16 cellular contexts compared by ENCODE assay signal in the genomic region with DNA sequence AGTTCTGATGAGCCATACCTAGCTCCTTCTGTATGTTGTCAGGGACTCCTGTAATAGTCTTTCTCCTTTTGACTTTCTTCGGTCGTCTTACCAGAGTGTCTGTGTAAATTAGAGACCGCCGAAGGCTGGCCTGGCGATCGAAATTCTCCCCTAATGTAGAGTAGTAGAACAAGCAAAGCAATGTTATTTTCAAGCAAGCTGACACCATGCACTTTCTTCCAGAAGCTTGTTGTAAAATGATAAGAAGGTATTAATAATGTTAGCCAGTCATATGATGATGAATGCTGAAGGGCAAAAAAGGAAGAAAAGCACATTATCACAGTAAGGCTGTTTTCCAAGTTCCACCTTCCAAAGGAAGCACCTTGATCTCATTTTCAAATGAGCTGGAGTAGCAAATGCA. TPM values are rescaled to one million over a fixed set of nuclear protein-coding genes. Genes with fewer than 3 reads are reported as not detected.
DNase-seq lines count a peak whose midpoint lies in the region; TF ChIP-seq lines count a peak whose summit lies in the region.
"Had no signal": no experiment of that assay in that cellular context is flagged by ENCODE, and none has a peak within 500 bp of the region (broad histone marks: within the 10 kb centered on the region; RNA-seq: fewer than 3 reads in every experiment).

No MANE protein-coding gene starts in this region.

- peak overlapping the region in 1 of 7 donors; percentile 50 for H3K27ac Mint-ChIP-seq in CD14-positive monocyte
- H3K27ac Mint-ChIP-seq: CD4-positive, alpha-beta memory T cell had no signal

- H3K27ac ChIP-seq in mammary epithelial cell (ENCODE audit: insufficient read depth, low read depth, low read length) (peak overlapping the region; percentile 17), breast epithelium (no peak overlapping the region), left ventricle myocardium inferior (replicated peaks) (peak overlapping the region; percentile 64), right atrium auricular region (peak overlapping the region in 1 of 2 donors; percentile 18), muscle layer of duodenum (ENCODE audit: low read length) (peak overlapping the region; percentile 32)
- H3K27ac ChIP-seq: 22Rv1, A549, C4-2B, GM23248 had no signal

- DNase-seq in mammary epithelial cell (no peak), breast epithelium (ENCODE audit: low spot score in 2 of 2) (no peak), left ventricle myocardium inferior (no peak), right atrium auricular region (ENCODE audit: low spot score) (no peak), SKM-1 treated with dmso at 0.1 percent for 144 hours (lab: John Stamatoyannopoulos, UW; ENCODE audit: unreplicated experiment) (no peak), CD14-positive monocyte (ENCODE audit: low spot score) (no peak)
- DNase-seq: AML-193; CD4-positive, alpha-beta memory T cell; DMS79 treated with DMSO at 0.1 percent for 48 hours; GF-D8; GM23248 had no signal

- H3K4me3 Mint-ChIP-seq in CD14-positive monocyte = no peak overlapping the region
- H3K4me3 Mint-ChIP-seq: CD4-positive, alpha-beta memory T cell had no signal

- TF ChIP-seq CTCF in mammary epithelial cell (conservative IDR thresholded peaks at IDR 0.05 in 1 of 2, IDR thresholded peaks at IDR 0.05 in 1 of 2; ENCODE audit: extremely low read depth in 1 of 2, insufficient read depth in 1 of 2, low read depth in 1 of 2, low read length in 2 of 2) = no peak
- no peak for TF ChIP-seq CTCF in breast epithelium (IDR thresholded peaks at IDR 0.05)
- no peak for TF ChIP-seq CTCF in left ventricle myocardium inferior (IDR thresholded peaks at IDR 0.05; ENCODE audit: borderline replicate concordance)
- TF ChIP-seq CTCF in right atrium auricular region (IDR thresholded peaks at IDR 0.05) = no peak
- TF ChIP-seq CTCF in CD14-positive monocyte (IDR thresholded peaks at IDR 0.05) = no peak

- dilution Hi-C loops in mammary epithelial cell (cut with HindIII; ENCODE audit: low sequenced_read_pairs) = no loop called here

- H3K36me3 ChIP-seq in mammary epithelial cell (ENCODE audit: insufficient read depth, low read length) (peaks cover 8% of the 10 kb centered on the region), breast epithelium (no peaks in the 10 kb centered on the region), left ventricle myocardium inferior (peaks cover 10% of the 10 kb centered on the region), right atrium auricular region (no peaks in the 10 kb centered on the region), muscle layer of duodenum (ENCODE audit: control insufficient read depth in 1 of 2, insufficient read depth in 2 of 2, low read length in 2 of 2) (peaks cover 11 to 18% of the 10 kb centered on the region in 2 donors)

- no peak overlapping the region for H2AFZ ChIP-seq in mammary epithelial cell (ENCODE audit: low read depth, low read length)
- H2AFZ ChIP-seq: GM23248 had no signal

- peaks cover 0 to 1% (median 0%) of the 10 kb centered on the region in 3 donors for H3K27me3 Mint-ChIP-seq in CD14-positive monocyte (ENCODE audit: low read depth in 3 of 3)
- H3K27me3 Mint-ChIP-seq: CD4-positive, alpha-beta memory T cell had no signal

- no TSS peak for BruUV-seq in mammary epithelial cell (replicated peaks; lab: Mats Ljungman, UMichigan)

- CTCF ChIA-PET in mammary epithelial cell (lab: Charles Lee; ENCODE audit: low non-redundant PET) = interaction anchor here (0.7 kb wide), 2 partner anchors 8 to 353 kb away, joined by 3 to 9 read pairs; no protein-coding TSS in a partner anchor

- no peaks in the 10 kb centered on the region for H4K20me1 ChIP-seq in mammary epithelial cell (ENCODE audit: insufficient read depth, low read length)

- WGBS in mammary epithelial cell (ENCODE audit: low coverage, missing lambda C conversion rate) = 98% methylated on average over 5 of the region's 6 CpGs

- peaks cover 10% of the 10 kb centered on the region for H3K4me1 ChIP-seq in mammary epithelial cell (ENCODE audit: insufficient read depth, low read length)
- H3K4me1 ChIP-seq in breast epithelium = no peaks in the 10 kb centered on the region
- H3K4me1 ChIP-seq in left ventricle myocardium inferior = peaks cover 44% of the 10 kb centered on the region
- H3K4me1 ChIP-seq in right atrium auricular region = no peaks in the 10 kb centered on the region
- no peaks in the 10 kb centered on the region for H3K4me1 ChIP-seq in muscle layer of duodenum (ENCODE audit: control insufficient read depth in 1 of 2, insufficient read depth in 2 of 2, low read length in 2 of 2)
- H3K4me1 ChIP-seq: A549, HAP-1 had no signal

- no peak for TF ChIP-seq POLR2A in breast epithelium (IDR thresholded peaks at IDR 0.05)

- peaks cover 0 to 3% (median 0%) of the 10 kb centered on the region in 7 donors for H3K9me3 Mint-ChIP-seq in CD14-positive monocyte
- H3K9me3 Mint-ChIP-seq: CD4-positive, alpha-beta memory T cell had no signal

- no peak overlapping the region for H3K4me3 ChIP-seq in mammary epithelial cell (replicated peaks in 1 of 3; ENCODE audit: insufficient read depth in 1 of 3, low read depth in 2 of 3, low read length in 3 of 3)
- H3K4me3 ChIP-seq in breast epithelium = no peak overlapping the region
- H3K4me3 ChIP-seq in left ventricle myocardium inferior = peak overlapping the region; percentile 15
- no peak overlapping the region for H3K4me3 ChIP-seq in right atrium auricular region
- H3K4me3 ChIP-seq in muscle layer of duodenum (ENCODE audit: low read depth in 1 of 2, low read length in 2 of 2) = no peak overlapping the region
- H3K4me3 ChIP-seq: A549, GM23248, HAP-1 had no signal

- H3K79me2 ChIP-seq in mammary epithelial cell (ENCODE audit: insufficient read depth, low read length) = no peaks in the 10 kb centered on the region

- H3K9ac ChIP-seq in mammary epithelial cell (ENCODE audit: insufficient read depth, low read length) = no peak overlapping the region
- H3K9ac ChIP-seq: GM23248 had no signal

- H3K27me3 ChIP-seq in mammary epithelial cell (ENCODE audit: insufficient read depth, low read length) (no peaks in the 10 kb centered on the region), breast epithelium (no peaks in the 10 kb centered on the region), left ventricle myocardium inferior (ENCODE audit: low read depth) (no peaks in the 10 kb centered on the region), right atrium auricular region (no peaks in the 10 kb centered on the region), muscle layer of duodenum (ENCODE audit: low read depth, low read length) (no peaks in the 10 kb centered on the region)

- H3K4me2 ChIP-seq in mammary epithelial cell (ENCODE audit: insufficient read depth, low read depth, low read length) = no peak overlapping the region
- H3K4me2 ChIP-seq: A549 had no signal

- H3K36me3 Mint-ChIP-seq in CD14-positive monocyte = peaks cover 0 to 7% of the 10 kb centered on the region in 2 donors
- H3K36me3 Mint-ChIP-seq: CD4-positive, alpha-beta memory T cell had no signal

- no peaks in the 10 kb centered on the region for H3K9me3 ChIP-seq in mammary epithelial cell (replicated peaks; ENCODE audit: insufficient read depth, low read length)
- no peaks in the 10 kb centered on the region for H3K9me3 ChIP-seq in breast epithelium
- H3K9me3 ChIP-seq in left ventricle myocardium inferior (replicated peaks) = no peaks in the 10 kb centered on the region
- no peaks in the 10 kb centered on the region for H3K9me3 ChIP-seq in right atrium auricular region
- no peaks in the 10 kb centered on the region for H3K9me3 ChIP-seq in muscle layer of duodenum (ENCODE audit: control insufficient read depth in 1 of 2, low read length in 2 of 2)
- H3K9me3 ChIP-seq: A549, HAP-1 had no signal

- in situ Hi-C loops in mammary epithelial cell (cut with MboI; ENCODE audit: low sequenced_read_pairs in 2 of 2) = loop anchor here in 1 of 2 donors (25.0 kb wide), 1 partner anchor 320 kb away; a partner anchor contains a TSS

- peaks cover 7% of the 10 kb centered on the region for H3K4me1 Mint-ChIP-seq in CD14-positive monocyte
- H3K4me1 Mint-ChIP-seq: CD4-positive, alpha-beta memory T cell had no signal

- intact Hi-C loops in mammary epithelial cell (cut with micrococcal nuclease) = no loop called here
- intact Hi-C loops in breast epithelium (cut with DNase I; ENCODE audit: low total_unique reads) = no loop called here
- intact Hi-C loops in left ventricle myocardium inferior (cut with micrococcal nuclease) = no loop called here
- intact Hi-C loops in CD14-positive monocyte (cut with micrococcal nuclease) = no loop called here

RNA-seq across cellular contexts. Expression of a gene that starts 37.9 kb away (rescaled TPM):
- total RNA-seq in mammary epithelial cell = 10 to 100 TPM; 63.8 to 99.1 TPM
- polyA plus RNA-seq in mammary epithelial cell = 19.3 TPM
- 1.8 TPM for polyA minus RNA-seq in mammary epithelial cell
- total RNA-seq in breast epithelium = 100 to 1,000 TPM in 1 of 3 donors, 10 to 100 TPM in 2; 66.2 to 321 (median 72.6) TPM
- 101 TPM for total RNA-seq in left ventricle myocardium inferior
- total RNA-seq in right atrium auricular region = 10 to 100 TPM; 41.0 to 49.2 TPM
- polyA plus RNA-seq in CD14-positive monocyte = 10 to 100 TPM; 96.8 to 97.5 TPM

RNA-seq across cellular contexts. Expression of a gene that starts 57.3 kb away (rescaled TPM):
- total RNA-seq in mammary epithelial cell (10 to 100 TPM; 28.3 to 34.7 TPM), breast epithelium (10 to 100 TPM; 15.4 to 17.4 (median 16.5) TPM), left ventricle myocardium inferior (44.7 TPM), right atrium auricular region (10 to 100 TPM; 34.3 to 41.6 TPM)
- polyA plus RNA-seq in mammary epithelial cell (17.8 TPM), CD14-positive monocyte (under 1 TPM; 0.06 to 0.51 TPM)
- 114 TPM for polyA minus RNA-seq in mammary epithelial cell
- polyA plus RNA-seq: CD4-positive, alpha-beta memory T cell had no signal

Comparison
In these comparisons a context has a peak if more than half of its experiments do, and no peak if none do; other contexts are left out.
1. H3K27ac ChIP-seq: peak in mammary epithelial cell (single experiment), left ventricle myocardium inferior (single experiment) and muscle layer of duodenum (single experiment); none in breast epithelium (0 of 2).